Comparison of ENCODE assay signal across 7 cellular contexts in the genomic region with DNA sequence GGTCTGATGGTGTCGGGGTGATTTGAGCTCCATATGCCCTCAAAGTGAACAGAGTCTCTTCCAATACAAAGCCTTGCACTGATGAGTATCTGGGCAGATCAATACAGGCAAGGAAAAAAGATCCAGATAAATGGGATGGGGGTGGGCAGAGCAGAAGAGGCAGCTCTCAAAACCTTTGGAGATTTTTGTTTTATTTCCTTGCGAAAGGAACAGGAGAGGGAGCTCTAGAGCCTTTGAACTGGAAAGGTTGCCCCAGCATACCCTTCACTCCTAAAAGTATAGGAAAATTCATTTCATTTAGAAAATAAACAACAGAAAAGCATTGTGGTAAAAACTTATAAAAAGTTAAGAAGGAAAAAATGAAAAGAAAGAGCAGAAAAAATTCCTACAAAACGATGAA. TPM values are rescaled to one million over a fixed set of nuclear protein-coding genes. Genes with fewer than 3 reads are reported as not detected.
DNase-seq lines count a peak whose midpoint lies in the region; ATAC-seq and TF ChIP-seq lines count a peak whose summit lies in the region.

No MANE protein-coding gene starts in this region.

- intact Hi-C loops in sciatic nerve (cut with DNase I), result no loop called here

- no peaks in the 10 kb centered on the region for H3K36me3 ChIP-seq in GM06990 (ENCODE audit: control insufficient read depth, insufficient read depth, low read length)
- no peaks in the 10 kb centered on the region for H3K36me3 ChIP-seq in brain microvascular endothelial cell (replicated peaks)

- no peak overlapping the region for H3K4me3 Mint-ChIP-seq in osteocyte (ENCODE audit: unreplicated experiment)

- ATAC-seq in sciatic nerve, result no peak

- no peaks in the 10 kb centered on the region for H3K4me1 Mint-ChIP-seq in osteocyte (ENCODE audit: unreplicated experiment)

- H3K27me3 ChIP-seq in GM06990 (replicated peaks; ENCODE audit: control insufficient read depth, insufficient read depth, low read length), result no peaks in the 10 kb centered on the region; the same call in none of the 2 replicates
- peaks cover 8% of the 10 kb centered on the region for H3K27me3 ChIP-seq in brain microvascular endothelial cell (replicated peaks)

- H3K9me3 Mint-ChIP-seq in osteocyte (ENCODE audit: unreplicated experiment), result no peaks in the 10 kb centered on the region

- H3K27me3 Mint-ChIP-seq in osteocyte (ENCODE audit: unreplicated experiment), result peaks cover 57% of the 10 kb centered on the region

- DNase-seq in GM06990 (ENCODE audit: extremely low read depth, insufficient read length) (no peak), NAMALWA (ENCODE audit: low spot score) (peak; percentile 37), brain microvascular endothelial cell (peak; percentile 11), osteocyte (ENCODE audit: extremely low spot score, unreplicated experiment) (no peak), NCI-H226 (no peak), sciatic nerve (ENCODE audit: low spot score) (no peak), NCI-H2107 (lab: John Stamatoyannopoulos, UW) (no peak)

- peak; percentile 44 for TF ChIP-seq CTCF in GM06990 (IDR thresholded peaks at IDR 0.05; ENCODE audit: insufficient read depth, low read length, poor library complexity, severe bottlenecking)
- peak; percentile 69 for TF ChIP-seq CTCF in brain microvascular endothelial cell (IDR thresholded peaks at IDR 0.05; ENCODE audit: low read depth, low read length, missing control alignments)
- TF ChIP-seq CTCF in osteocyte (IDR thresholded peaks at IDR 0.05), result peak; percentile 56

- in situ Hi-C loops in brain microvascular endothelial cell (cut with HindIII; ENCODE audit: low pct_ligation_motif_present, low sequenced_read_pairs), result no loop called here

- H3K27ac Mint-ChIP-seq in osteocyte (ENCODE audit: unreplicated experiment), result no peak overlapping the region

- no peak overlapping the region for H3K4me3 ChIP-seq in GM06990 (replicated peaks; ENCODE audit: low read depth, low read length)
- no peak overlapping the region for H3K4me3 ChIP-seq in brain microvascular endothelial cell (ENCODE audit: low read depth, low read length)

- no peaks in the 10 kb centered on the region for H3K36me3 Mint-ChIP-seq in osteocyte (ENCODE audit: unreplicated experiment)

- no peak overlapping the region for H3K27ac ChIP-seq in brain microvascular endothelial cell

RNA-seq across cellular contexts. Expression of gene OLIG2, which starts 31.4 kb away (rescaled TPM):
- 0.37 and 0.56 TPM in 2 replicates for total RNA-seq in osteocyte
- total RNA-seq in sciatic nerve, result not detected

Comparison
In these comparisons a context has a peak if more than half of its experiments do, and no peak if none do; other contexts are left out.
1. DNase-seq: peak in NAMALWA (single experiment) and brain microvascular endothelial cell (single experiment); none in GM06990 (single experiment), osteocyte (single experiment), NCI-H226 (single experiment), sciatic nerve (single experiment) and NCI-H2107 (single experiment).
2. Peak in every context shown above with its lines, with median percentiles within 50 percentile points of each other: CTCF ChIP-seq.